ENCODE assay signal across 10 cellular contexts in the genomic region with DNA sequence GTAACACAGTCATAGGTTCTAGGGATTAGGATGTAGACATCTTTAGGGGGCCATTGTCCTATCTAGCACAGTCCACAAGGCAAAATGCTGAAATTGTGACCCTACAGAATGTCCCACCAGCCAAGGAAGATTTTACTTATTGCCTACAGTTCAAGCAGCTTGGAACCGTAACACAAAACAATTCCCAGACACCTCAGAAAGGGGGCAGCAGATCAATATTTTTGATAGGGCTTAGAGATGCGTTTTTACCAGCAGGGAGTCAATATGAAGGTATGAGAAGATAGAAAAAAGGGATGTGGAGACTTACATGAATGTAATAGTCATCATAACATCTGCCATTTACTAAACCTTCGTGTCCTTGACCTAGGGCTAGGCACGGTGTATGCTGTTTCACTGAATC.
DNase-seq lines count a peak whose midpoint lies in the region; ATAC-seq and TF ChIP-seq lines count a peak whose summit lies in the region.
"Had no signal": no experiment of that assay in that cellular context is flagged by ENCODE, and none has a peak within 500 bp of the region (broad histone marks: within the 10 kb centered on the region; RNA-seq: fewer than 3 reads in every experiment).

No MANE protein-coding gene starts in this region.

- H3K36me3 ChIP-seq in HEK293 (ENCODE audit: control insufficient read depth in 2 of 2, insufficient read depth in 1 of 2, low read length in 2 of 2) (no peaks in the 10 kb centered on the region), RWPE2 (ENCODE audit: low read depth) (no peaks in the 10 kb centered on the region), H7 (replicated peaks; ENCODE audit: control insufficient read depth, insufficient read depth, low read length) (no peaks in the 10 kb centered on the region)

- no peak for TF ChIP-seq CTCF in HEK293 (tag by site-specific recombination; IDR thresholded peaks at IDR 0.05)
- TF ChIP-seq CTCF in RWPE2 (IDR thresholded peaks at IDR 0.05; ENCODE audit: poor library complexity, severe bottlenecking): peak; percentile 42

- H3K9me3 ChIP-seq in HEK293 (ENCODE audit: control insufficient read depth, insufficient read depth, low read depth, low read length) (no peaks in the 10 kb centered on the region), RWPE2 (ENCODE audit: severe bottlenecking) (no peaks in the 10 kb centered on the region)

- H3K4me1 ChIP-seq in HEK293 (ENCODE audit: control insufficient read depth, insufficient read depth, low read length): no peaks in the 10 kb centered on the region
- peaks cover 6% of the 10 kb centered on the region for H3K4me1 ChIP-seq in RWPE2 (ENCODE audit: insufficient read depth, poor library complexity, severe bottlenecking)

- ATAC-seq in RWPE2 (ENCODE audit: low read depth): 0 out of 3 replicates have a peak, but pooled peaks have one; percentile 25
- ATAC-seq in GM21529 (IDR thresholded peaks at IDR 0.05; ENCODE audit: unreplicated experiment): no peak

- POLR2A ChIA-PET in HEK293 (lab: Yijun Ruan, JAX): no interaction called here

- no peaks in the 10 kb centered on the region for H3K27me3 ChIP-seq in RWPE2 (ENCODE audit: insufficient read depth, poor library complexity, severe bottlenecking)
- H3K27me3 ChIP-seq in H7 (ENCODE audit: control insufficient read depth, insufficient read depth, low read length): no peaks in the 10 kb centered on the region

- CTCF ChIA-PET in HEK293 (lab: Yijun Ruan, JAX): interaction anchor here (0.6 to 2.4 kb wide), 6 partner anchors 8 to 1099 kb away, joined by 3 to 13 read pairs (median 3); no protein-coding TSS in a partner anchor

- H3K27ac ChIP-seq in HEK293 (ENCODE audit: extremely low read depth, low read depth, low read length) (no peak overlapping the region), RWPE2 (ENCODE audit: poor library complexity, severe bottlenecking) (no peak overlapping the region)

- in situ Hi-C loops in Caki2 (cut with HindIII; ENCODE audit: low pct_unique_long_range_greater_than_20kb, low sequenced_read_pairs): no loop called here

- H3K4me3 ChIP-seq in HEK293 (ENCODE audit: low read depth, low read length): no peak overlapping the region
- H3K4me3 ChIP-seq in RWPE2 (ENCODE audit: severe bottlenecking): no peak overlapping the region
- H3K4me3 ChIP-seq in H7 (ENCODE audit: insufficient read depth, low read depth, low read length): no peak overlapping the region

- DNase-seq in Caki2 (ENCODE audit: low read depth): peak; percentile 40
- no peak for DNase-seq in RWPE2 (ENCODE audit: low spot score)
- peak; percentile 39 for DNase-seq in iPS-NIHi11 (ENCODE audit: low spot score)
- no peak for DNase-seq in AML-193 (lab: John Stamatoyannopoulos, UW)
- DNase-seq in H7: no peak
- DNase-seq in GOT3 (lab: John Stamatoyannopoulos, UW): no peak
- DNase-seq: activated CD4-positive, alpha-beta memory T cell treated with anti-CD3 and anti-CD28 coated beads for 36 hours; NCI-H510A had no signal

TF ChIP-seq in HEK293, 187 proteins besides CTCF, POLR2A, EP300 and RAD21:
- no peak for TF ChIP-seq GLIS1 (tag by site-specific recombination; IDR thresholded peaks at IDR 0.05)
- TF ChIP-seq ZNF654 (tag by site-specific recombination; IDR thresholded peaks at IDR 0.05; ENCODE audit: low read depth): 0 out of 2 replicates have a peak, but pooled peaks have one; percentile 6

Comparison
In these comparisons a context has a peak if more than half of its experiments do, and no peak if none do; other contexts are left out.
1. DNase-seq: peak in Caki2 (single experiment) and iPS-NIHi11 (single experiment); none in RWPE2 (single experiment), AML-193 (0 of 2), H7 (single experiment) and GOT3 (single experiment).